In the genomic region with DNA sequence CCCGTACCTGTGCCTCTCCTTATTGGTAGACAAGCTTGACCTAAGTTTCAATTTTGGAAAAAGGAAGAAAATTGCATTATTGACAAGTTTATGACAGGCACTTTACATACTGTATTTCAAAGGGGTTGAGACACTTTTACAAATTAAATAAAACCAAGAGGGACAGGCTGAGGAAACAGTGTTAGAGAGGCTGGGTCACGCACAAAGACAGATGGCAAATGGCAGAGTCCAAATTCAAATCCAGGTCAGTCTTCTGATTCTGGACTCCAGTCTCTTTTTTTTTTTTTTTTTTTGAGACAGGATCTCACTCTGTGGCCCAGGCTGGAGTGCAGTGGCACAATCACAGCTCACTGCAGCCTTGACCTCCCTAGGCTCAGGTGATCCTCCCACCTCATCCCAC, we compare ENCODE assay signal across 13 cellular contexts. TPM values are rescaled to one million over a fixed set of nuclear protein-coding genes. Genes with fewer than 3 reads are reported as not detected.
DNase-seq lines count a peak whose midpoint lies in the region; ATAC-seq and TF ChIP-seq lines count a peak whose summit lies in the region.
"Had no signal": no experiment of that assay in that cellular context is flagged by ENCODE, and none has a peak within 500 bp of the region (broad histone marks: within the 10 kb centered on the region; RNA-seq: fewer than 3 reads in every experiment).

No MANE protein-coding gene starts in this region.

- in situ Hi-C loops in transverse colon (cut with MboI; ENCODE audit: low pct_ligation_motif_present in 1 of 4, low pct_unique_long_range_greater_than_20kb in 1 of 4, low sequenced_read_pairs in 3 of 4): no loop called here
- in situ Hi-C loops in GM13977 (cut with MboI; ENCODE audit: low pct_unique_long_range_greater_than_20kb, low sequenced_read_pairs, unreplicated experiment): no loop called here

- H3K27ac Mint-ChIP-seq in activated naive CD8-positive, alpha-beta T cell treated with anti-CD3 and anti-CD28 coated beads, Interleukin-2, amount 10 ng/mL, durations not matched to agents 7 days and 5 days: peak overlapping the region; percentile 12
- no peak overlapping the region for H3K27ac Mint-ChIP-seq in activated naive CD8-positive, alpha-beta T cell treated with anti-CD3 and anti-CD28 coated beads, Interleukin-2, amount 50 U/mL, for 24 hours
- H3K27ac Mint-ChIP-seq in nephron: peak overlapping the region; percentile 95 to 98 (median 96)

- H3K4me3 Mint-ChIP-seq in activated naive CD8-positive, alpha-beta T cell treated with anti-CD3 and anti-CD28 coated beads, Interleukin-2, amount 10 ng/mL, durations not matched to agents 7 days and 5 days: no peak overlapping the region
- no peak overlapping the region for H3K4me3 Mint-ChIP-seq in activated naive CD8-positive, alpha-beta T cell treated with anti-CD3 and anti-CD28 coated beads, Interleukin-2, amount 50 U/mL, for 24 hours
- H3K4me3 Mint-ChIP-seq in nephron: no peak overlapping the region
- H3K4me3 Mint-ChIP-seq: activated CD4-positive, alpha-beta T cell treated with anti-CD3 and anti-CD28 coated beads, Interleukin-2, amount 10 ng/mL, durations not matched to agents 24 days and 14 days had no signal

- H3K27me3 Mint-ChIP-seq in activated naive CD8-positive, alpha-beta T cell treated with anti-CD3 and anti-CD28 coated beads, Interleukin-2, amount 10 ng/mL, durations not matched to agents 7 days and 5 days: no peaks in the 10 kb centered on the region
- no peaks in the 10 kb centered on the region for H3K27me3 Mint-ChIP-seq in activated naive CD8-positive, alpha-beta T cell treated with anti-CD3 and anti-CD28 coated beads, Interleukin-2, amount 50 U/mL, for 24 hours
- H3K27me3 Mint-ChIP-seq in nephron (ENCODE audit: low read depth): no peaks in the 10 kb centered on the region
- H3K27me3 Mint-ChIP-seq: activated CD4-positive, alpha-beta T cell treated with anti-CD3 and anti-CD28 coated beads, Interleukin-2, amount 10 ng/mL, durations not matched to agents 24 days and 14 days had no signal

- H3K27me3 ChIP-seq in ectodermal cell (ENCODE audit: control insufficient read depth, insufficient read depth, low read length, poor library complexity, severe bottlenecking) (no peaks in the 10 kb centered on the region), transverse colon (no peaks in the 10 kb centered on the region)
- H3K27me3 ChIP-seq: body of pancreas, suprapubic skin had no signal

- peaks cover 5% of the 10 kb centered on the region for H3K4me1 Mint-ChIP-seq in activated naive CD8-positive, alpha-beta T cell treated with anti-CD3 and anti-CD28 coated beads, Interleukin-2, amount 10 ng/mL, durations not matched to agents 7 days and 5 days
- H3K4me1 Mint-ChIP-seq in activated naive CD8-positive, alpha-beta T cell treated with anti-CD3 and anti-CD28 coated beads, Interleukin-2, amount 50 U/mL, for 24 hours: no peaks in the 10 kb centered on the region
- H3K4me1 Mint-ChIP-seq in nephron: peaks cover 17% of the 10 kb centered on the region

- H3K36me3 ChIP-seq in ectodermal cell (ENCODE audit: control insufficient read depth, insufficient read depth, low read length): no peaks in the 10 kb centered on the region
- no peaks in the 10 kb centered on the region for H3K36me3 ChIP-seq in transverse colon

- H3K36me3 Mint-ChIP-seq in activated naive CD8-positive, alpha-beta T cell treated with anti-CD3 and anti-CD28 coated beads, Interleukin-2, amount 10 ng/mL, durations not matched to agents 7 days and 5 days: peaks cover 20% of the 10 kb centered on the region
- peaks cover 35% of the 10 kb centered on the region for H3K36me3 Mint-ChIP-seq in activated naive CD8-positive, alpha-beta T cell treated with anti-CD3 and anti-CD28 coated beads, Interleukin-2, amount 50 U/mL, for 24 hours (ENCODE audit: low read depth)
- peaks cover 6% of the 10 kb centered on the region for H3K36me3 Mint-ChIP-seq in nephron (ENCODE audit: low read depth)

- 96 to 99% methylated on average over 2 of the region's 2 CpGs for WGBS in ectodermal cell, 2 experiments
- WGBS in transverse colon (ENCODE audit: low coverage in 1 of 2), 2 donors: 73 to 91% methylated on average over 2 of the region's 2 CpGs

- no peak for TF ChIP-seq CTCF in nephron (IDR thresholded peaks at IDR 0.05; ENCODE audit: unreplicated experiment in 3 of 3)
- no peak for TF ChIP-seq CTCF in transverse colon (IDR thresholded peaks at IDR 0.05)
- no peak for TF ChIP-seq CTCF in GM13977 (IDR thresholded peaks at IDR 0.05; ENCODE audit: extremely low read depth, insufficient read depth, missing control alignments)

- ATAC-seq in activated naive CD8-positive, alpha-beta T cell treated with anti-CD3 and anti-CD28 coated beads, Interleukin-2, amount 10 ng/mL, durations not matched to agents 7 days and 5 days (ENCODE audit: low read depth): no peak
- ATAC-seq in activated naive CD8-positive, alpha-beta T cell treated with anti-CD3 and anti-CD28 coated beads, Interleukin-2, amount 50 U/mL, for 24 hours: no peak

- intact Hi-C loops in transverse colon (cut with DNase I; ENCODE audit: low total_unique reads): no loop called here

- H3K4me3 ChIP-seq in ectodermal cell (ENCODE audit: insufficient read depth, low read depth, low read length) (no peak overlapping the region), transverse colon (no peak overlapping the region)
- H3K4me3 ChIP-seq: body of pancreas, PC-9, suprapubic skin had no signal

- H3K27ac ChIP-seq in ectodermal cell (ENCODE audit: insufficient read depth, low read depth, low read length, poor library complexity, severe bottlenecking) (peak overlapping the region; percentile 4), transverse colon (peak overlapping the region; percentile 59 to 82 (median 78))
- H3K27ac ChIP-seq: PC-9 had no signal

- TF ChIP-seq EP300 in transverse colon (IDR thresholded peaks at IDR 0.05; ENCODE audit: low read depth): no peak

- H3K9me3 Mint-ChIP-seq in activated naive CD8-positive, alpha-beta T cell treated with anti-CD3 and anti-CD28 coated beads, Interleukin-2, amount 10 ng/mL, durations not matched to agents 7 days and 5 days: no peaks in the 10 kb centered on the region
- H3K9me3 Mint-ChIP-seq in activated naive CD8-positive, alpha-beta T cell treated with anti-CD3 and anti-CD28 coated beads, Interleukin-2, amount 50 U/mL, for 24 hours: no peaks in the 10 kb centered on the region
- no peaks in the 10 kb centered on the region for H3K9me3 Mint-ChIP-seq in nephron
- H3K9me3 Mint-ChIP-seq: activated CD4-positive, alpha-beta T cell treated with anti-CD3 and anti-CD28 coated beads, Interleukin-2, amount 10 ng/mL, durations not matched to agents 24 days and 14 days had no signal

- H3K9me3 ChIP-seq in ectodermal cell (ENCODE audit: control insufficient read depth, low read length) (no peaks in the 10 kb centered on the region), transverse colon (no peaks in the 10 kb centered on the region)
- H3K9me3 ChIP-seq: body of pancreas, suprapubic skin had no signal

- DNase-seq in activated naive CD8-positive, alpha-beta T cell treated with anti-CD3 and anti-CD28 coated beads, Interleukin-2, amount 10 ng/mL, durations not matched to agents 7 days and 5 days: no peak
- DNase-seq in activated naive CD8-positive, alpha-beta T cell treated with anti-CD3 and anti-CD28 coated beads, Interleukin-2, amount 50 U/mL, for 24 hours: no peak
- no peak for DNase-seq in transverse colon
- no peak for DNase-seq in DMS 273 treated with DMSO at 0.1 percent for 48 hours (lab: John Stamatoyannopoulos, UW)
- no peak for DNase-seq in NCI-H774 (lab: John Stamatoyannopoulos, UW)
- DNase-seq in GM13977 (ENCODE audit: low spot score): no peak
- DNase-seq: activated CD4-positive, alpha-beta T cell treated with anti-CD3 and anti-CD28 coated beads, Interleukin-2, amount 10 ng/mL, durations not matched to agents 24 days and 14 days; GF-D8; PC-9 had no signal

- H3K4me1 ChIP-seq in ectodermal cell (ENCODE audit: control insufficient read depth, insufficient read depth, low read length) (peaks cover 12% of the 10 kb centered on the region), transverse colon (peaks cover 6 to 15% (median 9%) of the 10 kb centered on the region in 4 donors)

- POLR2A ChIA-PET in activated naive CD8-positive, alpha-beta T cell treated with anti-CD3 and anti-CD28 coated beads, Interleukin-2, amount 10 ng/mL, durations not matched to agents 7 days and 5 days (lab: Charles Lee): interaction anchor here (0.7 to 4.5 kb wide), 4 partner anchors 11 to 374 kb away, joined by 3 to 28 read pairs (median 4); a partner anchor contains a TSS

- no peak for TF ChIP-seq POLR2A in transverse colon (IDR thresholded peaks at IDR 0.05)

RNA-seq across cellular contexts. Expression of a gene that starts 10.1 kb away (rescaled TPM):
- total RNA-seq in activated naive CD8-positive, alpha-beta T cell treated with anti-CD3 and anti-CD28 coated beads, Interleukin-2, amount 10 ng/mL, durations not matched to agents 7 days and 5 days: 10 to 100 TPM; 35.3 to 35.8 TPM
- 5.9 TPM for polyA plus RNA-seq in ectodermal cell (2013, experiment 1 of 4)
- polyA plus RNA-seq in ectodermal cell (2013, experiment 2 of 4): 8.8 TPM
- 6.2 TPM for polyA plus RNA-seq in ectodermal cell (2013, experiment 3 of 4)
- 7.9 TPM for polyA plus RNA-seq in ectodermal cell (2013, experiment 4 of 4)
- 10 to 100 TPM; 11.7 to 19.7 (median 14.3) TPM for total RNA-seq in transverse colon

RNA-seq across cellular contexts. Expression of a gene that starts 10.2 kb away (rescaled TPM):
- total RNA-seq in activated naive CD8-positive, alpha-beta T cell treated with anti-CD3 and anti-CD28 coated beads, Interleukin-2, amount 10 ng/mL, durations not matched to agents 7 days and 5 days: 1,000 to 10,000 TPM in 1 of 2 experiments, 100 to 1,000 TPM in 1; 981 to 1,044 TPM
- polyA plus RNA-seq in ectodermal cell (2013, experiment 1 of 4): 2,744 TPM
- polyA plus RNA-seq in ectodermal cell (2013, experiment 2 of 4): 2,889 TPM
- polyA plus RNA-seq in ectodermal cell (2013, experiment 3 of 4): 2,687 TPM
- 3,012 TPM for polyA plus RNA-seq in ectodermal cell (2013, experiment 4 of 4)
- total RNA-seq in transverse colon: 100 to 1,000 TPM; 462 to 843 (median 770) TPM
